20 cellular contexts compared by ENCODE assay signal in the genomic region with DNA sequence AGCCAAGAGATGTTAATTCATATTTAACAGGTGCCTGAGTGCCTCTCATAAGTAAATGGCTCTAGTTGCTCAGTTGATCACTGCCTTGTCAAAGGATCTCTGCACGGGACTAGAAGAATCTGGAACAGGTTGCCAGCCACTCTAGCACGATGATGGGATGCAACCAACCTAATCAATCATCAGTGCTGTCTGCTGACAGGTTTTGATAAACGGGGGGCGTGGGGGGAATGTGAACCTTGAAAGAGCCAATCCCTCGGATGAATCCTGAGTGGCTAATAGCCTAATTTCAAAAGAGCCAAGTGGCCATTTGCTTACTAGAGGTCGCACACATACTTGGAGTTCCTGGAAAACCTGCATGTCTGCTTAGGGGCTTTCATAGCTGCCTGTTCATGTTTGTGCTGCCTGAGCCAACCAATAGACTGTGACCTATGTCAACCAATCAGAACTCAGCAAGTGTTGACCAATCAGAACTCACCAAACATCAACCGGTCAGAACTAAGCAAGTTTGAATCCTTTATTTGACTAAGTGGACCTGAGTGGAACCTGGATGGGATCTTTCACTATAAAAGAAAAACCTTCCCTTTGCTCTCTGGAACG.
"Had no signal": no experiment of that assay in that cellular context is flagged by ENCODE, and none has a peak within 500 bp of the region (broad histone marks: within the 10 kb centered on the region; RNA-seq: fewer than 3 reads in every experiment).

No MANE protein-coding gene starts in this region.

- H3K9me3 Mint-ChIP-seq: endodermal cell; natural killer cell treated with Interleukin-12 subunit alpha and Interleukin-12 subunit beta and Interleukin-15 and Interleukin-18, amount 100 ng/mL, for 72 hours; neural progenitor cell; stimulated activated effector memory CD8-positive, alpha-beta T cell treated with anti-CD3 and anti-CD28 coated beads, Interleukin-12 subunit alpha, Interleukin-12 subunit beta, amount 100 ng/mL, for 72 hours had no signal

- DNase-seq: effector CD4-positive, alpha-beta T cell; endodermal cell; gastrocnemius medialis; glutamatergic neuron; left cardiac atrium; left ventricle myocardium inferior; lower lobe of right lung; mesenchymal stem cell; midbrain; nucleus accumbens; ovary; right cardiac atrium; stimulated activated CD4-positive, alpha-beta T cell treated with anti-CD3 and anti-CD28 coated beads, Interleukin-4, amount 100 ng/mL, for 1 hour; stimulated activated CD8-positive, alpha-beta memory T cell treated with anti-CD3 and anti-CD28 coated beads, Interleukin-4, amount 100 ng/mL, for 48 hours; stimulated activated naive CD8-positive, alpha-beta T cell treated with anti-CD3 and anti-CD28 coated beads, Interleukin-15, Interleukin-2, amounts not matched to agents 100 U/mL and 50 U/mL, for 24 hours; tibial artery; upper lobe of right lung had no signal

- H3K36me3 Mint-ChIP-seq: natural killer cell treated with Interleukin-12 subunit alpha and Interleukin-12 subunit beta and Interleukin-15 and Interleukin-18, amount 100 ng/mL, for 72 hours; neural progenitor cell; stimulated activated effector memory CD8-positive, alpha-beta T cell treated with anti-CD3 and anti-CD28 coated beads, Interleukin-12 subunit alpha, Interleukin-12 subunit beta, amount 100 ng/mL, for 72 hours had no signal

- H3K4me1 Mint-ChIP-seq: neural progenitor cell; stimulated activated effector memory CD8-positive, alpha-beta T cell treated with anti-CD3 and anti-CD28 coated beads, Interleukin-12 subunit alpha, Interleukin-12 subunit beta, amount 100 ng/mL, for 72 hours had no signal

- H3K4me3 Mint-ChIP-seq: endodermal cell; natural killer cell treated with Interleukin-12 subunit alpha and Interleukin-12 subunit beta and Interleukin-15 and Interleukin-18, amount 100 ng/mL, for 72 hours; neural progenitor cell; stimulated activated effector memory CD8-positive, alpha-beta T cell treated with anti-CD3 and anti-CD28 coated beads, Interleukin-12 subunit alpha, Interleukin-12 subunit beta, amount 100 ng/mL, for 72 hours had no signal

- H3K27ac Mint-ChIP-seq: endodermal cell; natural killer cell treated with Interleukin-12 subunit alpha and Interleukin-12 subunit beta and Interleukin-15 and Interleukin-18, amount 100 ng/mL, for 72 hours; neural progenitor cell; stimulated activated effector memory CD8-positive, alpha-beta T cell treated with anti-CD3 and anti-CD28 coated beads, Interleukin-12 subunit alpha, Interleukin-12 subunit beta, amount 100 ng/mL, for 72 hours had no signal

- ATAC-seq: gastrocnemius medialis; left cardiac atrium; lower lobe of right lung; natural killer cell treated with Interleukin-12 subunit alpha and Interleukin-12 subunit beta and Interleukin-15 and Interleukin-18, amount 100 ng/mL, for 72 hours; right cardiac atrium; stimulated activated effector memory CD8-positive, alpha-beta T cell treated with anti-CD3 and anti-CD28 coated beads, Interleukin-12 subunit alpha, Interleukin-12 subunit beta, amount 100 ng/mL, for 72 hours; stimulated activated naive CD8-positive, alpha-beta T cell treated with anti-CD3 and anti-CD28 coated beads, Interleukin-15, Interleukin-2, amounts not matched to agents 100 U/mL and 50 U/mL, for 24 hours; upper lobe of right lung had no signal
